Comparison of ENCODE assay signal across 2 cellular contexts in genomic region chr5:132829742-132830435, GRCh38.
A peak's percentile ranks its signal among the peaks of the same experiment; 100 is the strongest.
TF ChIP-seq lines count a peak whose summit lies in the region.

No MANE protein-coding gene starts in this region.

TF ChIP-seq in GM12891, 5 proteins besides CTCF, POLR2A, EP300 and RAD21:
- TF ChIP-seq POLR2AphosphoS5 (IDR thresholded peaks at IDR 0.05; ENCODE audit: low read depth, low read length) (no peak), TAF1 (IDR thresholded peaks at IDR 0.05; ENCODE audit: low read depth, low read length) (no peak), SPI1 (IDR thresholded peaks at IDR 0.05; ENCODE audit: low read depth, low read length) (no peak), POU2F2 (IDR thresholded peaks at IDR 0.05; ENCODE audit: low read depth, low read length) (no peak), PAX5 (IDR thresholded peaks at IDR 0.05; ENCODE audit: insufficient read depth, low read length, severe bottlenecking) (no peak)

TF ChIP-seq in K562, 482 proteins besides CTCF, POLR2A, EP300 and RAD21 (continues in another document):
- TF ChIP-seq PHF20 (IDR thresholded peaks at IDR 0.05; ENCODE audit: partially characterized antibody) (peak; percentile 19), ZFP91 (CRISPR knock-in tag; IDR thresholded peaks at IDR 0.05) (no peak), ZBTB2 (IDR thresholded peaks at IDR 0.05) (0 out of 2 replicates have a peak, but pooled peaks have one; percentile 21), KLF13 (tag; IDR thresholded peaks at IDR 0.05; ENCODE audit: borderline replicate concordance, low read depth) (no peak), TAF1 (IDR thresholded peaks at IDR 0.05; ENCODE audit: control insufficient read depth, extremely low read depth, insufficient read depth, low read length, severe bottlenecking) (peak; percentile 62), CCNT2 (IDR thresholded peaks at IDR 0.05; ENCODE audit: borderline replicate concordance, extremely low read depth, insufficient read length, low read depth, low read length) (peak; percentile 74), RBM22 (IDR thresholded peaks at IDR 0.05; ENCODE audit: low read depth, low read length, poor library complexity, severe bottlenecking) (peak; percentile 71), JUN (IDR thresholded peaks at IDR 0.05; ENCODE audit: borderline replicate concordance, low read depth, low read length) (no peak), JUN (CRISPR knock-in tag; IDR thresholded peaks at IDR 0.05; ENCODE audit: borderline replicate concordance) (no peak), ZNF586 (CRISPR knock-in tag; conservative IDR thresholded peaks at IDR 0.05) (no peak), DEAF1 (CRISPR knock-in tag; IDR thresholded peaks at IDR 0.05) (peak; percentile 69), ZBTB33 (CRISPR knock-in tag; IDR thresholded peaks at IDR 0.05) (peak; percentile 17; the same call in 1 of the 2 replicates), NFYB (IDR thresholded peaks at IDR 0.05; ENCODE audit: extremely low read depth, insufficient read length) (no peak), RBBP5 (IDR thresholded peaks at IDR 0.05; ENCODE audit: borderline replicate concordance, insufficient read depth, low read length, poor library complexity, severe bottlenecking) (peak; percentile 37), CREB5 (CRISPR knock-in tag; IDR thresholded peaks at IDR 0.05) (no peak), GABPB1 (CRISPR knock-in tag; IDR thresholded peaks at IDR 0.05) (peak; percentile 62), TCF15 (CRISPR knock-in tag; IDR thresholded peaks at IDR 0.05) (no peak), IRF9 (tag; IDR thresholded peaks at IDR 0.05) (no peak), MAX (CRISPR knock-in tag; IDR thresholded peaks at IDR 0.05) (peak; percentile 83), ZNF431 (CRISPR knock-in tag; IDR thresholded peaks at IDR 0.05) (peak; percentile 65; the same call in 1 of the 2 replicates), NCOA6 (IDR thresholded peaks at IDR 0.05) (peak; percentile 89), SIN3A (IDR thresholded peaks at IDR 0.05; ENCODE audit: borderline replicate concordance in 2 of 2, control insufficient read depth in 1 of 2, low read depth in 2 of 2, low read length in 2 of 2) (peak in 1 of 2 experiments; percentile 25; a peak in 2 of 4 replicates), TFAP4 (CRISPR knock-in tag; IDR thresholded peaks at IDR 0.05; ENCODE audit: borderline replicate concordance) (peak; percentile 81), ID3 (CRISPR knock-in tag; IDR thresholded peaks at IDR 0.05) (no peak), ID3 (tag; IDR thresholded peaks at IDR 0.05) (0 out of 2 replicates have a peak, but pooled peaks have one; percentile 38), RNF2 (IDR thresholded peaks at IDR 0.05) (no peak), FOXM1 (IDR thresholded peaks at IDR 0.05; ENCODE audit: low read depth) (no peak), FOXM1 (CRISPR knock-in tag; IDR thresholded peaks at IDR 0.05; ENCODE audit: low read depth) (0 out of 2 replicates have a peak, but pooled peaks have one; percentile 66), PTTG1 (tag; IDR thresholded peaks at IDR 0.05; ENCODE audit: low read depth) (no peak), ZNF740 (CRISPR knock-in tag; IDR thresholded peaks at IDR 0.05) (peak; percentile 56; the same call in 1 of the 2 replicates), ZNF740 (tag; IDR thresholded peaks at IDR 0.05) (no peak), KAT7 (CRISPR knock-in tag; IDR thresholded peaks at IDR 0.05; ENCODE audit: borderline replicate concordance) (peak; percentile 89; the same call in 1 of the 2 replicates), TBP (optimal IDR thresholded peaks at IDR 0.05; ENCODE audit: low read depth, low read length) (peak; percentile 71), ZNF232 (CRISPR knock-in tag; IDR thresholded peaks at IDR 0.05) (no peak; the same call in 1 of the 2 replicates), RUNX1 (IDR thresholded peaks at IDR 0.05; ENCODE audit: low read depth) (no peak), EP400 (IDR thresholded peaks at IDR 0.05) (peak; percentile 64; the same call in 1 of the 2 replicates), NKRF (IDR thresholded peaks at IDR 0.05; ENCODE audit: borderline replicate concordance) (no peak), ESRRA (IDR thresholded peaks at IDR 0.05; ENCODE audit: borderline replicate concordance, low read depth) (no peak; the same call in 1 of the 2 replicates), BCOR (IDR thresholded peaks at IDR 0.05) (0 out of 2 replicates have a peak, but pooled peaks have one; percentile 56), CBFB (CRISPR knock-in tag; IDR thresholded peaks at IDR 0.05) (peak; percentile 90), E2F6 (IDR thresholded peaks at IDR 0.05; ENCODE audit: borderline replicate concordance in 1 of 2, extremely low read depth in 1 of 2, insufficient read depth in 1 of 2, insufficient read length in 1 of 2, low read depth in 1 of 2, low read length in 1 of 2, poor library complexity in 1 of 2, severe bottlenecking in 1 of 2) (peak; percentile 55 to 87), GTF2F1 (IDR thresholded peaks at IDR 0.05; ENCODE audit: low read depth, low read length) (peak; percentile 59; the same call in 1 of the 2 replicates), E2F5 (CRISPR knock-in tag; IDR thresholded peaks at IDR 0.05) (0 out of 2 replicates have a peak, but pooled peaks have one; percentile 88), ZNF766 (CRISPR knock-in tag; conservative IDR thresholded peaks at IDR 0.05) (0 out of 2 replicates have a peak, but pooled peaks have one; percentile 22)
